12 cellular contexts compared by ENCODE assay signal in the genomic region with DNA sequence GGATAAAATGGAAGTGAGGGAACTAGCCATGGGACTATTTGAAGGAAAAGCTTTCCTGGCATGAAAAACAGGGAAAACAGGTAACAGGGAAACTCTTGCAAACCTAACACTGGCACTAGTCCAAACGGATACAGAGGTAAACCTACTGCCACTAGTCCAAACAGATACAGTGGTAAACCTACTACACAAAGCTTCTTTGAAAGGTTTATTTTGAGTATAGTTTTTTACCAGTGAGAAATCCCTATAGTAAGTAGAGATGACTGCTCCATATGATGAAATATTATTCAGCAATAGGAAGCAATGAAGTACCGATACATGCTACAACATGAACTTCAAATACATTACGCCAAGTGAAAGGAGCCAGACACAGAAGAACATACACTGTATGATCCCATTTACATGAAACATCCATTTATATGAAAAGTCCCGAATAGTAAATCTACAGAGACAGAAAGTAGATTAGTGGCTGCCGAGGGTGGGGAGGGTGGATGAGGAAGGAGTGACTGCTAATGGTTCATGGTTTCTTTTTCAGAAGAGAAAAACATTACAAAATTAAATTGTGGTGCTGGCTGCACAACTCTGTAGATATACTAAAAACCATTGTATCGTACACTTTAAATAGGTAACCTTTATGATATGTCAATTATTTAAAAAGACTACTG. TPM values are rescaled to one million over a fixed set of nuclear protein-coding genes. Genes with fewer than 3 reads are reported as not detected.
DNase-seq lines count a peak whose midpoint lies in the region; ATAC-seq, FAIRE-seq and TF ChIP-seq lines count a peak whose summit lies in the region.
"Had no signal": no experiment of that assay in that cellular context is flagged by ENCODE, and none has a peak within 500 bp of the region (broad histone marks: within the 10 kb centered on the region; RNA-seq: fewer than 3 reads in every experiment).

No MANE protein-coding gene starts in this region.

- no peak for TF ChIP-seq RAD21 in HepG2 (CRISPR knock-in tag; IDR thresholded peaks at IDR 0.05)

- CTCF ChIA-PET in HepG2 (lab: Yijun Ruan, JAX; ENCODE audit: low intra/inter-chr PET ratio, low total read pairs): no interaction called here

- H3K4me1 ChIP-seq in right lobe of liver (no peaks in the 10 kb centered on the region), HepG2 (ENCODE audit: insufficient read depth, low read length) (peaks cover 17% of the 10 kb centered on the region), RWPE2 (ENCODE audit: insufficient read depth, poor library complexity, severe bottlenecking) (peaks cover 37% of the 10 kb centered on the region), kidney (ENCODE audit: control insufficient read depth in 1 of 2, insufficient read depth in 1 of 2, low read depth in 1 of 2, low read length in 2 of 2) (peaks cover 4 to 7% of the 10 kb centered on the region in 2 donors), vagina (peaks cover 21% of the 10 kb centered on the region), tibial artery (no peaks in the 10 kb centered on the region), osteoblast (ENCODE audit: insufficient read depth, low read length) (peaks cover 17% of the 10 kb centered on the region)

- intact Hi-C loops in right lobe of liver (cut with DNase I): no loop called here
- intact Hi-C loops in HepG2 (cut with micrococcal nuclease; ENCODE audit: unreplicated experiment): no loop called here
- intact Hi-C loops in kidney (cut with DNase I): no loop called here
- intact Hi-C loops in vagina (cut with DNase I): no loop called here
- intact Hi-C loops in tibial artery (cut with DNase I; ENCODE audit: low total_unique reads): no loop called here

- no peak overlapping the region for H3K4me3 ChIP-seq in right lobe of liver
- H3K4me3 ChIP-seq in HepG2 (replicated peaks in 1 of 3; ENCODE audit: insufficient read depth in 1 of 3, low read depth in 2 of 3, low read length in 3 of 3): no peak overlapping the region
- no peak overlapping the region for H3K4me3 ChIP-seq in RWPE2 (ENCODE audit: severe bottlenecking)
- peak overlapping the region; percentile 13 to 36 for H3K4me3 ChIP-seq in kidney (ENCODE audit: low read length in 2 of 2)
- no peak overlapping the region for H3K4me3 ChIP-seq in vagina
- no peak overlapping the region for H3K4me3 ChIP-seq in tibial artery
- no peak overlapping the region for H3K4me3 ChIP-seq in osteoblast (ENCODE audit: insufficient read depth, low read length)
- H3K4me3 ChIP-seq: cardiac muscle cell, ovary had no signal

- POLR2A ChIA-PET in HepG2 (lab: Yijun Ruan, JAX): no interaction called here

- WGBS in right lobe of liver (ENCODE audit: insufficient coverage, low coverage, low lambda C conversion rate, missing lambda C conversion rate): 50% methylated on average over 6 of the region's 6 CpGs
- WGBS in HepG2 (ENCODE audit: low lambda C conversion rate): 90% methylated on average over 6 of the region's 6 CpGs

- TF ChIP-seq POLR2A in right lobe of liver (IDR thresholded peaks at IDR 0.05) (no peak), HepG2 (IDR thresholded peaks at IDR 0.05; ENCODE audit: insufficient read depth in 1 of 2, low read depth in 2 of 2, low read length in 2 of 2) (no peak), vagina (IDR thresholded peaks at IDR 0.05) (no peak)

- no peak for FAIRE-seq in HepG2 (lab: Jason Lieb, UNC)
- FAIRE-seq in kidney (lab: Jason Lieb, UNC): no peak

- no peak for TF ChIP-seq EP300 in HepG2 (IDR thresholded peaks at IDR 0.05; ENCODE audit: low read depth in 2 of 2, low read length in 2 of 2)
- no peak for TF ChIP-seq EP300 in HepG2 (CRISPR knock-in tag; IDR thresholded peaks at IDR 0.05; ENCODE audit: borderline replicate concordance)

- peaks cover 0 to 5% (median 0%) of the 10 kb centered on the region in 4 donors for H3K36me3 ChIP-seq in right lobe of liver
- H3K36me3 ChIP-seq in HepG2 (replicated peaks in 1 of 2; ENCODE audit: control insufficient read depth in 1 of 2, insufficient read depth in 2 of 2, low read length in 2 of 2): peaks cover 5 to 11% of the 10 kb centered on the region in 2 experiments
- peaks cover 32% of the 10 kb centered on the region for H3K36me3 ChIP-seq in RWPE2 (ENCODE audit: low read depth)
- H3K36me3 ChIP-seq in kidney (ENCODE audit: control insufficient read depth in 1 of 2, insufficient read depth in 2 of 2, low read length in 2 of 2): peaks cover 2 to 4% of the 10 kb centered on the region in 2 donors
- H3K36me3 ChIP-seq in vagina: peaks cover 0 to 5% of the 10 kb centered on the region in 2 donors
- H3K36me3 ChIP-seq in tibial artery: peaks cover 11 to 20% (median 18%) of the 10 kb centered on the region in 3 donors
- H3K36me3 ChIP-seq in osteoblast (ENCODE audit: insufficient read depth, low read length): peaks cover 20% of the 10 kb centered on the region
- H3K36me3 ChIP-seq: cardiac muscle cell, ovary had no signal

- no peak overlapping the region for H2AFZ ChIP-seq in HepG2 (ENCODE audit: low read length)
- H2AFZ ChIP-seq in osteoblast (ENCODE audit: low read length): no peak overlapping the region

- H4K20me1 ChIP-seq in HepG2 (ENCODE audit: insufficient read depth, low read length) (no peaks in the 10 kb centered on the region), osteoblast (ENCODE audit: insufficient read depth, low read length) (no peaks in the 10 kb centered on the region)

- H3K27me3 ChIP-seq in right lobe of liver: no peaks in the 10 kb centered on the region
- H3K27me3 ChIP-seq in HepG2 (ENCODE audit: control insufficient read depth in 1 of 2, insufficient read depth in 2 of 2, low read length in 2 of 2): no peaks in the 10 kb centered on the region
- H3K27me3 ChIP-seq in RWPE2 (ENCODE audit: insufficient read depth, poor library complexity, severe bottlenecking): no peaks in the 10 kb centered on the region
- H3K27me3 ChIP-seq in vagina: no peaks in the 10 kb centered on the region
- no peaks in the 10 kb centered on the region for H3K27me3 ChIP-seq in tibial artery
- no peaks in the 10 kb centered on the region for H3K27me3 ChIP-seq in osteoblast (ENCODE audit: insufficient read depth, low read length)
- H3K27me3 ChIP-seq: cardiac muscle cell, ovary had no signal

- no TSS peak for BruUV-seq in HepG2 (replicated peaks; lab: Mats Ljungman, UMichigan)

- H3K9ac ChIP-seq in HepG2 (ENCODE audit: insufficient read depth, low read depth, low read length) (no peak overlapping the region), kidney (ENCODE audit: low read length in 2 of 2) (no peak overlapping the region)

- H3K27ac ChIP-seq in right lobe of liver (peak overlapping the region in 1 of 3 donors; percentile 3), HepG2 (ENCODE audit: extremely low read length, insufficient read depth, low read length) (no peak overlapping the region), RWPE2 (ENCODE audit: poor library complexity, severe bottlenecking) (peak overlapping the region; percentile 88), kidney (ENCODE audit: low read depth in 2 of 2, low read length in 2 of 2) (peak overlapping the region in 1 of 2 donors; percentile 2), vagina (peak overlapping the region; percentile 3), tibial artery (no peak overlapping the region), osteoblast (ENCODE audit: low read depth, low read length) (no peak overlapping the region)
- H3K27ac ChIP-seq: cardiac muscle cell, ovary had no signal

- DNase-seq in right lobe of liver: no peak
- DNase-seq in HepG2 (ENCODE audit: low spot score): no peak
- DNase-seq in RWPE2 (ENCODE audit: low spot score): no peak
- DNase-seq in kidney: no peak
- no peak for DNase-seq in vagina (ENCODE audit: extremely low spot score in 2 of 2)
- no peak for DNase-seq in tibial artery
- no peak for DNase-seq in osteoblast (ENCODE audit: insufficient read length, low spot score, missing footprints)
- DNase-seq: hippocampal formation, KG1, ovary had no signal

- H3K4me2 ChIP-seq in HepG2 (ENCODE audit: low read depth, low read length): no peak overlapping the region
- no peak overlapping the region for H3K4me2 ChIP-seq in osteoblast (ENCODE audit: insufficient read depth, low read length)

- peak; percentile 50 to 69 (median 66) for ATAC-seq in right lobe of liver
- no peak for ATAC-seq in HepG2
- peak; percentile 78 for ATAC-seq in RWPE2 (ENCODE audit: low read depth)
- no peak for ATAC-seq in GM21367 (IDR thresholded peaks at IDR 0.05; ENCODE audit: unreplicated experiment)

- peaks cover 3% of the 10 kb centered on the region for H3K79me2 ChIP-seq in HepG2 (ENCODE audit: insufficient read depth, low read length)
- H3K79me2 ChIP-seq in osteoblast (ENCODE audit: insufficient read depth, low read length): peaks cover 93% of the 10 kb centered on the region

- in situ Hi-C loops in HepG2 (cut with HindIII; ENCODE audit: extremely low pct_ligation_motif_present, low pct_unique_long_range_greater_than_20kb): no loop called here

- H3K9me3 ChIP-seq in right lobe of liver (no peaks in the 10 kb centered on the region), HepG2 (ENCODE audit: low read length) (no peaks in the 10 kb centered on the region), RWPE2 (ENCODE audit: severe bottlenecking) (no peaks in the 10 kb centered on the region), kidney (ENCODE audit: control insufficient read depth in 1 of 2, low read length in 2 of 2) (no peaks in the 10 kb centered on the region), vagina (no peaks in the 10 kb centered on the region), tibial artery (no peaks in the 10 kb centered on the region), osteoblast (ENCODE audit: low read depth, low read length) (no peaks in the 10 kb centered on the region)
- H3K9me3 ChIP-seq: ovary had no signal

- no peak for TF ChIP-seq CTCF in right lobe of liver (IDR thresholded peaks at IDR 0.05)
- no peak for TF ChIP-seq CTCF in HepG2 (CRISPR knock-in tag; IDR thresholded peaks at IDR 0.05)
- TF ChIP-seq CTCF in RWPE2 (IDR thresholded peaks at IDR 0.05; ENCODE audit: poor library complexity, severe bottlenecking): no peak
- TF ChIP-seq CTCF in kidney (IDR thresholded peaks at IDR 0.05; ENCODE audit: borderline replicate concordance, extremely low read depth, insufficient read depth): no peak
- TF ChIP-seq CTCF in vagina (IDR thresholded peaks at IDR 0.05): no peak
- TF ChIP-seq CTCF in tibial artery (IDR thresholded peaks at IDR 0.05): no peak
- TF ChIP-seq CTCF in osteoblast (IDR thresholded peaks at IDR 0.05; ENCODE audit: extremely low read depth, low read depth, low read length): no peak

RNA-seq across cellular contexts. Expression of a gene that starts 25.5 kb away (rescaled TPM):
- total RNA-seq in right lobe of liver (10 to 100 TPM in 3 of 6 experiments, 1 to 10 TPM in 3; 5.9 to 16.4 (median 10.7) TPM), HepG2 (2016; rRNA removed; fragmentation: Illumina TruSeq; extraction: Trizol) (15.1 and 17.5 TPM in 2 replicates), kidney (66.1 TPM), vagina (23.1 TPM), osteoblast (59.0 and 60.4 TPM in 2 replicates)
- 2.4 and 4.6 TPM in 2 replicates for total RNA-seq in HepG2 (2016; cell fraction: cytosol; rRNA removed; fragmentation: Illumina TruSeq; extraction: Trizol; ENCODE audit: low read depth)
- total RNA-seq in HepG2 (2016; cell fraction: insoluble cytoplasmic fraction; rRNA removed; fragmentation: Illumina TruSeq; extraction: Trizol): 11.9 and 16.4 TPM in 2 replicates
- 3.3 and 3.6 TPM in 2 replicates for total RNA-seq in HepG2 (2016; cell fraction: membrane; rRNA removed; fragmentation: Illumina TruSeq; extraction: Trizol)
- total RNA-seq in HepG2 (2016; cell fraction: nucleus; rRNA removed; fragmentation: Illumina TruSeq; extraction: Trizol): 21.8 and 22.9 TPM in 2 replicates
- polyA plus RNA-seq in HepG2 (2011; rRNA removed) (11.2 and 17.4 TPM in 2 replicates), kidney (ENCODE audit: insufficient read depth, low read depth, low replicate concordance) (17.0 TPM)
- 7.6 and 8.0 TPM in 2 replicates for polyA plus RNA-seq in HepG2 (2011; cell fraction: cytosol; rRNA removed)
- polyA plus RNA-seq in HepG2 (2011; cell fraction: nucleus; rRNA removed): 2.6 and 4.9 TPM in 2 replicates
- 10.4 and 11.4 TPM in 2 replicates for polyA plus RNA-seq in HepG2 (2012)
- polyA plus RNA-seq in HepG2 (2016; cell fraction: cytosol; fragmentation: Illumina TruSeq; extraction: Trizol; ENCODE audit: low read depth): 0.88 and 1.1 TPM in 2 replicates
- 7.2 and 8.9 TPM in 2 replicates for polyA plus RNA-seq in HepG2 (2016; cell fraction: insoluble cytoplasmic fraction; fragmentation: Illumina TruSeq; extraction: Trizol; ENCODE audit: low read depth)
- polyA plus RNA-seq in HepG2 (2016; cell fraction: membrane; fragmentation: Illumina TruSeq; extraction: Trizol; ENCODE audit: low read depth): 1.3 and 2.0 TPM in 2 replicates
- polyA plus RNA-seq in HepG2 (2016; cell fraction: nucleus; fragmentation: Illumina TruSeq; extraction: Trizol; ENCODE audit: insufficient read depth, low read depth): 19.4 and 29.7 TPM in 2 replicates
- 8.2 and 23.4 TPM in 2 replicates for polyA minus RNA-seq in HepG2 (2011; rRNA and poly(A)+ RNA removed; ENCODE audit: low replicate concordance)
- 8.0 and 18.2 TPM in 2 replicates for polyA minus RNA-seq in HepG2 (2011; cell fraction: cytosol; rRNA and poly(A)+ RNA removed)
- polyA minus RNA-seq in HepG2 (2011; cell fraction: nucleus; rRNA and poly(A)+ RNA removed): 9.4 and 11.9 TPM in 2 replicates

Comparison
In these comparisons a context has a peak if more than half of its experiments do, and no peak if none do; other contexts are left out.
1. ATAC-seq: peak in right lobe of liver (4 of 4) and RWPE2 (single experiment); none in HepG2 (single experiment) and GM21367 (single experiment).
2. H3K27ac ChIP-seq: peak in RWPE2 (single experiment) and vagina (single experiment); none in HepG2 (single experiment), tibial artery (0 of 2) and osteoblast (single experiment).
3. H3K4me3 ChIP-seq: peak in kidney (2 of 2); none in right lobe of liver (0 of 3), HepG2 (0 of 3), RWPE2 (single experiment), vagina (0 of 2), tibial artery (0 of 2) and osteoblast (single experiment).